In the genomic region with DNA sequence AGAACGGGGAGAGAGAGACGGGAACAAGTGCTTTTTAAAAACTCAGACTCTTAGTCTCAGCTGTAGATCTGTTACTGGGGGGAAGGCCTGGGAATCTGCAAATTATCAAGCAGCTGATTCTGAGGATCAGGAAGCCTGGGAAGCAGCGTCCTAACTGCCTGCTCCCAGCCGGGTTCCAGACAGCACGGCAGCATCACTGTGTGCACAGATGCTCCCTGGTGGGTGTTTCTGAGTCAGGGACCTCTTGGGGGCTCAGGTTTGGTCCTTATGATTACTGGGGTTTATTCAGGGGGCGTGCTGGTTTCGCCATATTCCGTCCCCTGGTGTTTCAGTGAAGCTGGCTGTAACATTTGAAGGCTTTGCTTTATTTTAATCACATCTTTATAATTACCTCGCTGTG, we compare ENCODE assay signal across 18 cellular contexts. TPM values are rescaled to one million over a fixed set of nuclear protein-coding genes. Genes with fewer than 3 reads are reported as not detected.
A peak's percentile ranks its signal among the peaks of the same experiment; 100 is the strongest.
DNase-seq lines count a peak whose midpoint lies in the region; ATAC-seq and TF ChIP-seq lines count a peak whose summit lies in the region.
"Had no signal": no experiment of that assay in that cellular context is flagged by ENCODE, and none has a peak within 500 bp of the region (broad histone marks: within the 10 kb centered on the region; RNA-seq: fewer than 3 reads in every experiment).

No MANE protein-coding gene starts in this region.

- H3K4me3 Mint-ChIP-seq in neural progenitor cell: no peak overlapping the region
- H3K4me3 Mint-ChIP-seq in stimulated activated effector memory CD8-positive, alpha-beta T cell treated with anti-CD3 and anti-CD28 coated beads, Interleukin-12 subunit alpha, Interleukin-12 subunit beta, amount 100 ng/mL, for 72 hours: no peak overlapping the region
- H3K4me3 Mint-ChIP-seq: CD8-positive, alpha-beta T cell; H9 had no signal

- no peaks in the 10 kb centered on the region for H3K27me3 ChIP-seq in neural progenitor cell

- H3K27me3 Mint-ChIP-seq in neural progenitor cell (ENCODE audit: insufficient read depth, low read depth): peaks cover 2% of the 10 kb centered on the region

- no peak for ATAC-seq in stimulated activated effector memory CD8-positive, alpha-beta T cell treated with anti-CD3 and anti-CD28 coated beads, Interleukin-12 subunit alpha, Interleukin-12 subunit beta, amount 100 ng/mL, for 72 hours
- ATAC-seq in GM18870 (IDR thresholded peaks at IDR 0.05; ENCODE audit: unreplicated experiment): no peak
- ATAC-seq: A549; CD8-positive, alpha-beta T cell; HepG2 had no signal

- peaks cover 26% of the 10 kb centered on the region for H3K4me1 ChIP-seq in neural progenitor cell
- H3K4me1 ChIP-seq: A549 had no signal

- DNase-seq in NCI-H2227 (lab: John Stamatoyannopoulos, UW; ENCODE audit: unreplicated experiment): peak; percentile 89
- no peak for DNase-seq in NCI-H2227 treated with DMSO at 0.1 percent for 48 hours (lab: John Stamatoyannopoulos, UW)
- DNase-seq in caudate nucleus (lab: John Stamatoyannopoulos, UW): peak in 10 of 61 donors; percentile 6 to 54 (median 22)
- DNase-seq in neural progenitor cell (ENCODE audit: low spot score): no peak
- no peak for DNase-seq in stimulated activated effector memory CD8-positive, alpha-beta T cell treated with anti-CD3 and anti-CD28 coated beads, Interleukin-12 subunit alpha, Interleukin-12 subunit beta, amount 100 ng/mL, for 72 hours (ENCODE audit: low spot score in 2 of 2)
- no peak for DNase-seq in CD1c-positive myeloid dendritic cell (ENCODE audit: extremely low spot score)
- DNase-seq in kidney tubule cell (ENCODE audit: low spot score): no peak
- DNase-seq: AML-193; Calu3; CD8-positive, alpha-beta T cell; GF-D8; H9 had no signal

- H3K9ac ChIP-seq in neural progenitor cell: no peak overlapping the region

- H3K9me3 ChIP-seq in neural progenitor cell (ENCODE audit: low read depth): no peaks in the 10 kb centered on the region
- H3K9me3 ChIP-seq: A549 had no signal

- no peaks in the 10 kb centered on the region for H3K36me3 ChIP-seq in neural progenitor cell

- H3F3A ChIP-seq in neural progenitor cell (ENCODE audit: low read depth): peaks cover 4% of the 10 kb centered on the region

- no peak for TF ChIP-seq CTCF in neural progenitor cell (IDR thresholded peaks at IDR 0.05)

- no peaks in the 10 kb centered on the region for H3K79me2 ChIP-seq in neural progenitor cell (ENCODE audit: low read depth)

- peak overlapping the region; percentile 59 for H3K27ac ChIP-seq in caudate nucleus (ENCODE audit: low read depth, low read length)
- no peak overlapping the region for H3K27ac ChIP-seq in neural progenitor cell
- H3K27ac ChIP-seq: 22Rv1, A549, C4-2B had no signal

- no peaks in the 10 kb centered on the region for H3K36me3 Mint-ChIP-seq in neural progenitor cell
- no peaks in the 10 kb centered on the region for H3K36me3 Mint-ChIP-seq in stimulated activated effector memory CD8-positive, alpha-beta T cell treated with anti-CD3 and anti-CD28 coated beads, Interleukin-12 subunit alpha, Interleukin-12 subunit beta, amount 100 ng/mL, for 72 hours
- H3K36me3 Mint-ChIP-seq: CD8-positive, alpha-beta T cell had no signal

- no peak overlapping the region for H2AFZ ChIP-seq in neural progenitor cell (replicated peaks)

- no peak overlapping the region for H3K4me2 ChIP-seq in neural progenitor cell
- H3K4me2 ChIP-seq: A549 had no signal

- no peak overlapping the region for H3K4me3 ChIP-seq in neural progenitor cell
- H3K4me3 ChIP-seq: A549 had no signal

- no peaks in the 10 kb centered on the region for H3K9me3 Mint-ChIP-seq in neural progenitor cell
- no peaks in the 10 kb centered on the region for H3K9me3 Mint-ChIP-seq in stimulated activated effector memory CD8-positive, alpha-beta T cell treated with anti-CD3 and anti-CD28 coated beads, Interleukin-12 subunit alpha, Interleukin-12 subunit beta, amount 100 ng/mL, for 72 hours
- H3K9me3 Mint-ChIP-seq: CD8-positive, alpha-beta T cell; H9 had no signal

- peaks cover 54% of the 10 kb centered on the region for H3K4me1 Mint-ChIP-seq in neural progenitor cell
- H3K4me1 Mint-ChIP-seq in stimulated activated effector memory CD8-positive, alpha-beta T cell treated with anti-CD3 and anti-CD28 coated beads, Interleukin-12 subunit alpha, Interleukin-12 subunit beta, amount 100 ng/mL, for 72 hours: peaks cover 9% of the 10 kb centered on the region

- H3K27ac Mint-ChIP-seq in neural progenitor cell: peak overlapping the region; percentile 11
- peak overlapping the region; percentile 77 for H3K27ac Mint-ChIP-seq in stimulated activated effector memory CD8-positive, alpha-beta T cell treated with anti-CD3 and anti-CD28 coated beads, Interleukin-12 subunit alpha, Interleukin-12 subunit beta, amount 100 ng/mL, for 72 hours
- H3K27ac Mint-ChIP-seq: CD8-positive, alpha-beta T cell; H9 had no signal

- no peaks in the 10 kb centered on the region for H4K20me1 ChIP-seq in neural progenitor cell (ENCODE audit: low read depth)

RNA-seq across cellular contexts. Expression of a gene that starts 16.2 kb away (rescaled TPM):
- not detected in 2 replicates for total RNA-seq in neural progenitor cell (ENCODE audit: low replicate concordance)
- total RNA-seq: Calu3; CD8-positive, alpha-beta T cell; H1; H9; HepG2 had no signal

RNA-seq across cellular contexts. Expression of a gene that starts 57.1 kb away (rescaled TPM):
- 1.5 and 2.1 TPM in 2 replicates for total RNA-seq in neural progenitor cell (ENCODE audit: low replicate concordance)
